In the genomic region with DNA sequence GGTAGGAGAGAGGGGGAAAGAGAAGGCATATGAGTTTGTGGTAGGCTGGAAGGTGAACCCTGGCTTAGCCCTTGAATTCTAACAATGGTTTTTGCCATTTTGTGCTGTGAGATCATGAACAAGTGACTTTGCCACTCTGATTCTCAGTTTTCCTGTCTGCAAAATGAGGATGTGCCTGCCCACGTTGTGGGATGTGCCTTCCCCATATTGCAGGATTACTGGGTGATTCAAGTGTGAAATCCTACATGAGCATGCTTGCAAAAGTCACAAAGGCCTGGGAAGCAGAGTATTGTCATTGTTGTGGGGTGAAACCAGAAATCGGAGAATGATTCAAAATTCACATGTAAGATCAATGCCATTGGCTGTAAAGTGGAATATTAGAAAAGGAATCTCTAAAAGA, we compare ENCODE assay signal across 15 cellular contexts. TPM values are rescaled to one million over a fixed set of nuclear protein-coding genes. Genes with fewer than 3 reads are reported as not detected.
"Had no signal": no experiment of that assay in that cellular context is flagged by ENCODE, and none has a peak within 500 bp of the region (broad histone marks: within the 10 kb centered on the region; RNA-seq: fewer than 3 reads in every experiment).

No MANE protein-coding gene starts in this region.

- H3K4me3 Mint-ChIP-seq: activated T-cell treated with anti-CD3 and anti-CD28 coated beads, Interleukin-2, amount 50 U/mL, for 4 hours; natural killer cell; T-helper 17 cell had no signal

- H3K27ac Mint-ChIP-seq: activated naive CD4-positive, alpha-beta T cell treated with anti-CD3 and anti-CD28 coated beads, Interleukin-2, amount 50 U/mL, for 72 hours; progenitor cell of endocrine pancreas; T-helper 17 cell had no signal

- H3K36me3 ChIP-seq: right lobe of liver, suprapubic skin had no signal

- H3K36me3 Mint-ChIP-seq: activated naive CD4-positive, alpha-beta T cell treated with anti-CD3 and anti-CD28 coated beads, Interleukin-2, amount 50 U/mL, for 72 hours; natural killer cell had no signal

- H3K27me3 ChIP-seq: right lobe of liver, suprapubic skin had no signal

- H3K27ac ChIP-seq: right lobe of liver had no signal

- ATAC-seq: activated CD4-positive, CD25-positive, alpha-beta regulatory T cell treated with anti-CD3 and anti-CD28 coated beads, Interleukin-2, amount 50 U/mL, for 24 hours; activated naive CD4-positive, alpha-beta T cell treated with anti-CD3 and anti-CD28 coated beads, Interleukin-2, amount 50 U/mL, for 72 hours; activated T-cell treated with anti-CD3 and anti-CD28 coated beads, Interleukin-2, amount 50 U/mL, for 4 hours; natural killer cell; stimulated activated naive CD8-positive, alpha-beta T cell treated with anti-CD3 and anti-CD28 coated beads, Interleukin-15, Interleukin-2, amounts not matched to agents 100 U/mL and 50 U/mL, for 24 hours; T-helper 17 cell had no signal

- H3K9me3 ChIP-seq: right lobe of liver, suprapubic skin had no signal

- DNase-seq: activated CD4-positive, alpha-beta T cell treated with anti-CD3 and anti-CD28 coated beads, Interleukin-2, amount 50 U/mL, for 4 hours; activated T-cell treated with anti-CD3 and anti-CD28 coated beads, Interleukin-2, amount 50 U/mL, for 4 hours; effector CD8-positive, alpha-beta T cell; islet precursor cell; natural killer cell; right lobe of liver; stimulated activated CD4-positive, alpha-beta T cell treated with anti-CD3 and anti-CD28 coated beads, Interleukin-12 subunit alpha, Interleukin-12 subunit beta, amount 100 ng/mL, for 4 hours; stimulated activated naive CD8-positive, alpha-beta T cell treated with anti-CD3 and anti-CD28 coated beads, Interleukin-15, Interleukin-2, amounts not matched to agents 100 U/mL and 50 U/mL, for 24 hours; T-helper 17 cell had no signal

- H3K4me3 ChIP-seq: right lobe of liver, suprapubic skin had no signal

- H3K4me1 ChIP-seq: suprapubic skin had no signal

- H3K9me3 Mint-ChIP-seq: activated naive CD4-positive, alpha-beta T cell treated with anti-CD3 and anti-CD28 coated beads, Interleukin-2, amount 50 U/mL, for 72 hours; activated T-cell treated with anti-CD3 and anti-CD28 coated beads, Interleukin-2, amount 50 U/mL, for 4 hours; natural killer cell had no signal

RNA-seq across cellular contexts. Expression of a gene that starts 28.6 kb away (rescaled TPM):
- total RNA-seq: activated naive CD4-positive, alpha-beta T cell treated with anti-CD3 and anti-CD28 coated beads, Interleukin-2, amount 50 U/mL, for 72 hours; mononuclear cell; natural killer cell; T-helper 17 cell had no signal
- polyA plus RNA-seq: fibroblast of lung had no signal

RNA-seq across cellular contexts. Expression of a gene that starts 29.8 kb away (rescaled TPM):
- total RNA-seq: progenitor cell of endocrine pancreas had no signal
